In genomic region chr17:45269912-45270311, GRCh38 we compare ENCODE assay signal across 28 cellular contexts. TPM values are rescaled to one million over a fixed set of nuclear protein-coding genes. Genes with fewer than 3 reads are reported as not detected.
DNase-seq lines count a peak whose midpoint lies in the region; FAIRE-seq and TF ChIP-seq lines count a peak whose summit lies in the region.
"Had no signal": no experiment of that assay in that cellular context is flagged by ENCODE, and none has a peak within 500 bp of the region (broad histone marks: within the 10 kb centered on the region; RNA-seq: fewer than 3 reads in every experiment).

No MANE protein-coding gene starts in this region.

- no peaks in the 10 kb centered on the region for H3K4me1 ChIP-seq in trophoblast cell (ENCODE audit: control insufficient read depth in 1 of 2, insufficient read depth in 2 of 2, low read length in 2 of 2)
- H3K4me1 ChIP-seq: body of pancreas, stomach, thyroid gland had no signal

- no peak overlapping the region for H2AK5ac ChIP-seq in trophoblast cell (ENCODE audit: low read length)

- peak overlapping the region; percentile 58 for H3K27ac Mint-ChIP-seq in activated CD4-positive, alpha-beta memory T cell treated with anti-CD3 and anti-CD28 coated beads for 36 hours
- no peak overlapping the region for H3K27ac Mint-ChIP-seq in activated CD4-positive, alpha-beta memory T cell treated with anti-CD3 and anti-CD28 coated beads, Interleukin-2, amount 10 ng/mL, durations not matched to agents 7 days and 5 days
- peak overlapping the region; percentile 70 for H3K27ac Mint-ChIP-seq in activated T-helper 2 cell treated with anti-CD3 and anti-CD28 coated beads, Interferon-gamma antibody, Interleukin-2, Interleukin-4, amounts not matched to agents 10 μg/mL and 5 μg/mL and 100 μg/mL, durations not matched to agents 14 hours and 24 hours and 36 hours
- no peak overlapping the region for H3K27ac Mint-ChIP-seq in Calu3 (ENCODE audit: unreplicated experiment)
- H3K27ac Mint-ChIP-seq: GM23338 had no signal

- peak; percentile 24 for DNase-seq in activated CD4-positive, alpha-beta memory T cell treated with anti-CD3 and anti-CD28 coated beads for 36 hours
- DNase-seq in activated CD4-positive, alpha-beta memory T cell treated with anti-CD3 and anti-CD28 coated beads, Interleukin-2, amount 10 ng/mL, durations not matched to agents 7 days and 5 days = no peak
- DNase-seq in HTR-8/SVneo (ENCODE audit: insufficient read length, low spot score) (no peak), trophoblast cell (no peak), LoVo (ENCODE audit: low spot score) (no peak), NCI-H446 (lab: John Stamatoyannopoulos, UW) (no peak), Calu3 (no peak)
- DNase-seq in activated T-helper 2 cell treated with anti-CD3 and anti-CD28 coated beads, Interferon-gamma antibody, Interleukin-2, Interleukin-4, amounts not matched to agents 10 μg/mL and 5 μg/mL and 100 μg/mL, durations not matched to agents 14 hours and 24 hours and 36 hours (ENCODE audit: low spot score) = no peak
- DNase-seq: activated CD4-positive, alpha-beta T cell treated with anti-CD3 and anti-CD28 coated beads, Interleukin-2, amount 50 U/mL, for 1 hour; body of pancreas; CD8-positive, alpha-beta memory T cell; DMS153; islet precursor cell; left ventricle myocardium inferior; mesendoderm; NCI-H1694; NCI-H510A; nucleus accumbens; psoas muscle; sigmoid colon; stomach; thyroid gland had no signal

- no peaks in the 10 kb centered on the region for H3K27me3 Mint-ChIP-seq in activated CD4-positive, alpha-beta memory T cell treated with anti-CD3 and anti-CD28 coated beads for 36 hours
- H3K27me3 Mint-ChIP-seq in activated CD4-positive, alpha-beta memory T cell treated with anti-CD3 and anti-CD28 coated beads, Interleukin-2, amount 10 ng/mL, durations not matched to agents 7 days and 5 days = no peaks in the 10 kb centered on the region
- no peaks in the 10 kb centered on the region for H3K27me3 Mint-ChIP-seq in activated T-helper 2 cell treated with anti-CD3 and anti-CD28 coated beads, Interferon-gamma antibody, Interleukin-2, Interleukin-4, amounts not matched to agents 10 μg/mL and 5 μg/mL and 100 μg/mL, durations not matched to agents 14 hours and 24 hours and 36 hours (ENCODE audit: low read depth)
- no peaks in the 10 kb centered on the region for H3K27me3 Mint-ChIP-seq in Calu3 (ENCODE audit: unreplicated experiment)
- H3K27me3 Mint-ChIP-seq: CD8-positive, alpha-beta memory T cell had no signal

- CTCF ChIA-PET in activated CD4-positive, alpha-beta memory T cell treated with anti-CD3 and anti-CD28 coated beads for 36 hours (lab: Charles Lee) = interaction anchor here (1.1 to 4.8 kb wide), 5 partner anchors 14 to 115 kb away, joined by 3 to 49 read pairs (median 11); no protein-coding TSS in a partner anchor
- CTCF ChIA-PET in activated CD4-positive, alpha-beta memory T cell treated with anti-CD3 and anti-CD28 coated beads, Interleukin-2, amount 10 ng/mL, durations not matched to agents 7 days and 5 days (lab: Charles Lee) = interaction anchor here (0.9 to 4.2 kb wide), 7 partner anchors 8 to 134 kb away, joined by 3 to 35 read pairs (median 4); partner anchors contain the start of genes ACBD4 and MAP3K14
- CTCF ChIA-PET in Calu3 (lab: Charles Lee) = interaction anchor here (0.6 to 0.9 kb wide), 2 partner anchors 43 to 102 kb away, joined by 3 read pairs; no protein-coding TSS in a partner anchor

- H3K27me3 ChIP-seq in trophoblast cell (ENCODE audit: insufficient read depth, low read length) = no peaks in the 10 kb centered on the region
- H3K27me3 ChIP-seq: body of pancreas, sigmoid colon, stomach, thyroid gland had no signal

- H2BK12ac ChIP-seq in trophoblast cell (ENCODE audit: low read length) = no peak overlapping the region

- no peak overlapping the region for H4K8ac ChIP-seq in trophoblast cell (ENCODE audit: low read depth, low read length)

- TF ChIP-seq CTCF in Calu3 (IDR thresholded peaks at IDR 0.05; ENCODE audit: unreplicated experiment) = no peak

- H3K4me3 ChIP-seq in trophoblast cell (ENCODE audit: low read depth, low read length) = peak overlapping the region; percentile 28
- H3K4me3 ChIP-seq: body of pancreas, GM23338, left ventricle myocardium inferior, psoas muscle, sigmoid colon, SK-N-MC, stomach, thyroid gland had no signal

- no peaks in the 10 kb centered on the region for H3K9me3 ChIP-seq in trophoblast cell (ENCODE audit: insufficient read depth, low read depth, low read length)
- H3K9me3 ChIP-seq: body of pancreas, left ventricle myocardium inferior, psoas muscle, sigmoid colon, stomach, thyroid gland had no signal

- H3K36me3 ChIP-seq in trophoblast cell (ENCODE audit: control insufficient read depth in 1 of 2, insufficient read depth in 2 of 2, low read length in 2 of 2) = peaks cover 37 to 55% of the 10 kb centered on the region in 2 experiments

- no peak overlapping the region for H3K9ac ChIP-seq in trophoblast cell (ENCODE audit: low read length)

- H3K4ac ChIP-seq in trophoblast cell (ENCODE audit: low read depth, low read length) = no peak overlapping the region

- H4K12ac ChIP-seq in trophoblast cell (ENCODE audit: low read depth, low read length) = no peak overlapping the region

- no peak overlapping the region for H3K14ac ChIP-seq in trophoblast cell (ENCODE audit: low read length)

- H3K79me1 ChIP-seq in trophoblast cell (ENCODE audit: low read length) = no peaks in the 10 kb centered on the region

- H3K36me3 Mint-ChIP-seq in activated CD4-positive, alpha-beta memory T cell treated with anti-CD3 and anti-CD28 coated beads for 36 hours = peaks cover 72% of the 10 kb centered on the region
- peaks cover 76% of the 10 kb centered on the region for H3K36me3 Mint-ChIP-seq in activated CD4-positive, alpha-beta memory T cell treated with anti-CD3 and anti-CD28 coated beads, Interleukin-2, amount 10 ng/mL, durations not matched to agents 7 days and 5 days (ENCODE audit: low read depth)
- H3K36me3 Mint-ChIP-seq in activated T-helper 2 cell treated with anti-CD3 and anti-CD28 coated beads, Interferon-gamma antibody, Interleukin-2, Interleukin-4, amounts not matched to agents 10 μg/mL and 5 μg/mL and 100 μg/mL, durations not matched to agents 14 hours and 24 hours and 36 hours (ENCODE audit: low read depth) = peaks cover 83% of the 10 kb centered on the region
- H3K36me3 Mint-ChIP-seq in Calu3 (ENCODE audit: insufficient read depth, unreplicated experiment) = peaks cover 80% of the 10 kb centered on the region

- POLR2A ChIA-PET in activated CD4-positive, alpha-beta memory T cell treated with anti-CD3 and anti-CD28 coated beads for 36 hours (lab: Charles Lee) = interaction anchor here (0.7 to 1.1 kb wide), 2 partner anchors 18 to 44 kb away, joined by 3 to 5 read pairs; no protein-coding TSS in a partner anchor
- POLR2A ChIA-PET in activated CD4-positive, alpha-beta memory T cell treated with anti-CD3 and anti-CD28 coated beads, Interleukin-2, amount 10 ng/mL, durations not matched to agents 7 days and 5 days (lab: Charles Lee) = interaction anchor here (1.3 to 2.2 kb wide), 2 partner anchors 10 to 47 kb away, joined by 3 to 7 read pairs; partner anchors contain the start of gene MAP3K14

- H3K4me3 Mint-ChIP-seq in activated CD4-positive, alpha-beta memory T cell treated with anti-CD3 and anti-CD28 coated beads for 36 hours = no peak overlapping the region
- no peak overlapping the region for H3K4me3 Mint-ChIP-seq in activated CD4-positive, alpha-beta memory T cell treated with anti-CD3 and anti-CD28 coated beads, Interleukin-2, amount 10 ng/mL, durations not matched to agents 7 days and 5 days
- no peak overlapping the region for H3K4me3 Mint-ChIP-seq in activated T-helper 2 cell treated with anti-CD3 and anti-CD28 coated beads, Interferon-gamma antibody, Interleukin-2, Interleukin-4, amounts not matched to agents 10 μg/mL and 5 μg/mL and 100 μg/mL, durations not matched to agents 14 hours and 24 hours and 36 hours (ENCODE audit: low read depth)
- no peak overlapping the region for H3K4me3 Mint-ChIP-seq in Calu3 (ENCODE audit: low read depth, unreplicated experiment)
- H3K4me3 Mint-ChIP-seq: CD8-positive, alpha-beta memory T cell; GM23338 had no signal

- no peaks in the 10 kb centered on the region for H3K79me2 ChIP-seq in trophoblast cell (ENCODE audit: control insufficient read depth, insufficient read depth, low read length, poor library complexity)

- no peak overlapping the region for H2AFZ ChIP-seq in trophoblast cell (ENCODE audit: insufficient read depth, low read length, poor library complexity)
- H2AFZ ChIP-seq: GM23338 had no signal

- H3K18ac ChIP-seq in trophoblast cell (ENCODE audit: low read length) = no peak overlapping the region

- no peak overlapping the region for H3K4me2 ChIP-seq in trophoblast cell (ENCODE audit: low read length)
- H3K4me2 ChIP-seq: GM23338 had no signal

- H2BK120ac ChIP-seq in trophoblast cell (ENCODE audit: insufficient read depth, low read length, poor library complexity) = no peak overlapping the region

- H4K91ac ChIP-seq in trophoblast cell (ENCODE audit: low read depth, low read length) = no peak overlapping the region

- H3K9me3 Mint-ChIP-seq in activated CD4-positive, alpha-beta memory T cell treated with anti-CD3 and anti-CD28 coated beads for 36 hours = no peaks in the 10 kb centered on the region
- H3K9me3 Mint-ChIP-seq in activated CD4-positive, alpha-beta memory T cell treated with anti-CD3 and anti-CD28 coated beads, Interleukin-2, amount 10 ng/mL, durations not matched to agents 7 days and 5 days = no peaks in the 10 kb centered on the region
- H3K9me3 Mint-ChIP-seq in activated T-helper 2 cell treated with anti-CD3 and anti-CD28 coated beads, Interferon-gamma antibody, Interleukin-2, Interleukin-4, amounts not matched to agents 10 μg/mL and 5 μg/mL and 100 μg/mL, durations not matched to agents 14 hours and 24 hours and 36 hours = no peaks in the 10 kb centered on the region
- H3K9me3 Mint-ChIP-seq in Calu3 (ENCODE audit: low read depth, unreplicated experiment) = no peaks in the 10 kb centered on the region
- H3K9me3 Mint-ChIP-seq: CD8-positive, alpha-beta memory T cell; GM23338 had no signal

- intact Hi-C loops in activated CD4-positive, alpha-beta memory T cell treated with anti-CD3 and anti-CD28 coated beads for 36 hours (cut with micrococcal nuclease) = loop anchor here (2.0 kb wide), 1 partner anchor 51 kb away; no protein-coding TSS in a partner anchor
- intact Hi-C loops in activated T-helper 2 cell treated with anti-CD3 and anti-CD28 coated beads, Interferon-gamma antibody, Interleukin-2, Interleukin-4, amounts not matched to agents 10 μg/mL and 5 μg/mL and 100 μg/mL, durations not matched to agents 14 hours and 24 hours and 36 hours (cut with micrococcal nuclease) = loop anchor here (2.0 kb wide), 2 partner anchors 43 to 51 kb away; no protein-coding TSS in a partner anchor
- intact Hi-C loops in Calu3 (cut with micrococcal nuclease; ENCODE audit: unreplicated experiment) = no loop called here

- WGBS in trophoblast cell (ENCODE audit: extremely low coverage, insufficient coverage, insufficient read length) = no CpG with 5 or more reads among the region's 7 CpGs

- no peak overlapping the region for H3K27ac ChIP-seq in trophoblast cell (ENCODE audit: low read depth, low read length)
- H3K27ac ChIP-seq: body of pancreas, left ventricle myocardium inferior, psoas muscle, sigmoid colon, SK-N-MC, stomach, thyroid gland had no signal

- H3K23ac ChIP-seq in trophoblast cell (ENCODE audit: low read length) = no peak overlapping the region

- H3K4me1 Mint-ChIP-seq in activated CD4-positive, alpha-beta memory T cell treated with anti-CD3 and anti-CD28 coated beads for 36 hours (ENCODE audit: low read depth) = peaks cover 16% of the 10 kb centered on the region
- no peaks in the 10 kb centered on the region for H3K4me1 Mint-ChIP-seq in activated CD4-positive, alpha-beta memory T cell treated with anti-CD3 and anti-CD28 coated beads, Interleukin-2, amount 10 ng/mL, durations not matched to agents 7 days and 5 days
- peaks cover 14% of the 10 kb centered on the region for H3K4me1 Mint-ChIP-seq in activated T-helper 2 cell treated with anti-CD3 and anti-CD28 coated beads, Interferon-gamma antibody, Interleukin-2, Interleukin-4, amounts not matched to agents 10 μg/mL and 5 μg/mL and 100 μg/mL, durations not matched to agents 14 hours and 24 hours and 36 hours (ENCODE audit: low read depth)
- peaks cover 6% of the 10 kb centered on the region for H3K4me1 Mint-ChIP-seq in Calu3 (ENCODE audit: low read depth, unreplicated experiment)
- H3K4me1 Mint-ChIP-seq: CD8-positive, alpha-beta memory T cell had no signal

- BruUV-seq in Calu3 (replicated peaks; lab: Mats Ljungman, UMichigan) = no TSS peak

- no peak overlapping the region for H2BK5ac ChIP-seq in trophoblast cell (ENCODE audit: low read depth, low read length, poor library complexity)

- peak; percentile 60 for FAIRE-seq in HTR-8/SVneo (lab: Jason Lieb, UNC)

RNA-seq across cellular contexts. Expression of gene SPATA32, which starts 8.0 kb away (rescaled TPM):
- under 1 TPM in 1 of 2 experiments, not detected in 1; 0.12 TPM for total RNA-seq in activated CD4-positive, alpha-beta memory T cell treated with anti-CD3 and anti-CD28 coated beads for 36 hours
- total RNA-seq in activated CD4-positive, alpha-beta memory T cell treated with anti-CD3 and anti-CD28 coated beads, Interleukin-2, amount 10 ng/mL, durations not matched to agents 7 days and 5 days = under 1 TPM; 0.20 to 0.23 TPM
- 0.37 and 0.67 TPM in 2 replicates for total RNA-seq in activated T-helper 2 cell treated with anti-CD3 and anti-CD28 coated beads, Interferon-gamma antibody, Interleukin-2, Interleukin-4, amounts not matched to agents 10 μg/mL and 5 μg/mL and 100 μg/mL, durations not matched to agents 14 hours and 24 hours and 36 hours
- not detected in 2 replicates for polyA plus RNA-seq in trophoblast cell (2013)
- total RNA-seq in Calu3 (2022) = 0.85 and 0.88 TPM in 2 replicates
- total RNA-seq: A673, chondrocyte, GM23338, left ventricle myocardium inferior, myocyte, OCI-LY7, sigmoid colon, stomach, thyroid gland had no signal
- polyA plus RNA-seq: GM23338, psoas muscle, stomach had no signal

RNA-seq across cellular contexts. Expression of gene MAP3K14, which starts 46.9 kb away (rescaled TPM):
- 10 to 100 TPM; 62.9 to 65.0 TPM for total RNA-seq in activated CD4-positive, alpha-beta memory T cell treated with anti-CD3 and anti-CD28 coated beads for 36 hours
- total RNA-seq in activated CD4-positive, alpha-beta memory T cell treated with anti-CD3 and anti-CD28 coated beads, Interleukin-2, amount 10 ng/mL, durations not matched to agents 7 days and 5 days = 10 to 100 TPM; 28.7 to 30.6 TPM
- 45.6 and 49.5 TPM in 2 replicates for total RNA-seq in activated T-helper 2 cell treated with anti-CD3 and anti-CD28 coated beads, Interferon-gamma antibody, Interleukin-2, Interleukin-4, amounts not matched to agents 10 μg/mL and 5 μg/mL and 100 μg/mL, durations not matched to agents 14 hours and 24 hours and 36 hours
- 1.1 and 1.3 TPM in 2 replicates for polyA plus RNA-seq in trophoblast cell (2013)
- 26.7 and 33.2 TPM in 2 replicates for total RNA-seq in Calu3 (2022)

RNA-seq across cellular contexts. Expression of gene FMNL1, which starts 48.2 kb away (rescaled TPM):
- 100 to 1,000 TPM; 314 to 331 TPM for total RNA-seq in activated CD4-positive, alpha-beta memory T cell treated with anti-CD3 and anti-CD28 coated beads for 36 hours
- 100 to 1,000 TPM; 465 to 477 TPM for total RNA-seq in activated CD4-positive, alpha-beta memory T cell treated with anti-CD3 and anti-CD28 coated beads, Interleukin-2, amount 10 ng/mL, durations not matched to agents 7 days and 5 days
- total RNA-seq in activated T-helper 2 cell treated with anti-CD3 and anti-CD28 coated beads, Interferon-gamma antibody, Interleukin-2, Interleukin-4, amounts not matched to agents 10 μg/mL and 5 μg/mL and 100 μg/mL, durations not matched to agents 14 hours and 24 hours and 36 hours = 469 and 475 TPM in 2 replicates
- 2.4 and 2.8 TPM in 2 replicates for polyA plus RNA-seq in trophoblast cell (2013)
- total RNA-seq in Calu3 (2022) = 8.5 and 9.6 TPM in 2 replicates

Comparison
In these comparisons a context has a peak if more than half of its experiments do, and no peak if none do; other contexts are left out.
1. H3K27ac Mint-ChIP-seq: peak in activated CD4-positive, alpha-beta memory T cell treated with anti-CD3 and anti-CD28 coated beads for 36 hours (single experiment) and activated T-helper 2 cell treated with anti-CD3 and anti-CD28 coated beads, Interferon-gamma antibody, Interleukin-2, Interleukin-4, amounts not matched to agents 10 μg/mL and 5 μg/mL and 100 μg/mL, durations not matched to agents 14 hours and 24 hours and 36 hours (single experiment); none in activated CD4-positive, alpha-beta memory T cell treated with anti-CD3 and anti-CD28 coated beads, Interleukin-2, amount 10 ng/mL, durations not matched to agents 7 days and 5 days (single experiment) and Calu3 (single experiment).
2. RNA of gene FMNL1, which starts 48.2 kb away (total RNA-seq): 465 to 477 TPM in activated CD4-positive, alpha-beta memory T cell treated with anti-CD3 and anti-CD28 coated beads, Interleukin-2, amount 10 ng/mL, durations not matched to agents 7 days and 5 days, 469 to 475 TPM in activated T-helper 2 cell treated with anti-CD3 and anti-CD28 coated beads, Interferon-gamma antibody, Interleukin-2, Interleukin-4, amounts not matched to agents 10 μg/mL and 5 μg/mL and 100 μg/mL, durations not matched to agents 14 hours and 24 hours and 36 hours and 314 to 331 TPM in activated CD4-positive, alpha-beta memory T cell treated with anti-CD3 and anti-CD28 coated beads for 36 hours; 8.5 to 9.6 TPM in Calu3; every median in the first group is over 10 times any median in the second.